In genomic region chr20:48354320-48355263, GRCh38 we compare ENCODE assay signal across 19 cellular contexts.
DNase-seq lines count a peak whose midpoint lies in the region; FAIRE-seq and TF ChIP-seq lines count a peak whose summit lies in the region.
"Had no signal": no experiment of that assay in that cellular context is flagged by ENCODE, and none has a peak within 500 bp of the region (broad histone marks: within the 10 kb centered on the region; RNA-seq: fewer than 3 reads in every experiment).

No MANE protein-coding gene starts in this region.

- DNase-seq in NCI-H748 (lab: John Stamatoyannopoulos, UW; ENCODE audit: unreplicated experiment) (peak; percentile 15), NCI-H748 treated with DMSO at 0.1 percent for 48 hours (lab: John Stamatoyannopoulos, UW) (no peak), HTR-8/SVneo (ENCODE audit: insufficient read length, low spot score) (no peak), left kidney (ENCODE audit: low read depth, low spot score) (peak; percentile 81), progenitor cell of endocrine pancreas (ENCODE audit: low spot score, unreplicated experiment) (no peak), activated gamma-delta T cell (lab: John Stamatoyannopoulos, UW) (no peak), T1000 (lab: John Stamatoyannopoulos, UW) (no peak)
- no peak for DNase-seq in activated effector memory CD4-positive, alpha-beta T cell treated with Interleukin-2 at 50 U/mL for 16 hours
- DNase-seq: Caco-2; CD4-positive, CD25-positive, alpha-beta regulatory T cell; CD8-positive, alpha-beta T cell; DMS153; DND-41; GOT3 had no signal

- no peaks in the 10 kb centered on the region for H3K9me3 Mint-ChIP-seq in progenitor cell of endocrine pancreas (ENCODE audit: low read depth)
- H3K9me3 Mint-ChIP-seq: CD8-positive, alpha-beta T cell had no signal

- no peak for TF ChIP-seq CTCF in progenitor cell of endocrine pancreas (IDR thresholded peaks at IDR 0.05; ENCODE audit: unreplicated experiment)

- no peaks in the 10 kb centered on the region for H3K27me3 Mint-ChIP-seq in progenitor cell of endocrine pancreas
- H3K27me3 Mint-ChIP-seq: B cell had no signal

- H3K27ac Mint-ChIP-seq in progenitor cell of endocrine pancreas, result peak overlapping the region; percentile 1
- H3K27ac Mint-ChIP-seq: CD4-positive, CD25-positive, alpha-beta regulatory T cell; CD8-positive, alpha-beta T cell had no signal

- peak; percentile 20 for FAIRE-seq in HTR-8/SVneo (lab: Jason Lieb, UNC)
- FAIRE-seq: A204.1, G401.6, GM12892, H54 had no signal

- H3K4me3 Mint-ChIP-seq in progenitor cell of endocrine pancreas (ENCODE audit: low read depth), result no peak overlapping the region
- H3K4me3 Mint-ChIP-seq: B cell; CD4-positive, CD25-positive, alpha-beta regulatory T cell; CD8-positive, alpha-beta T cell had no signal

- H3K36me3 Mint-ChIP-seq in progenitor cell of endocrine pancreas (ENCODE audit: insufficient read depth), result no peaks in the 10 kb centered on the region
- H3K36me3 Mint-ChIP-seq: CD4-positive, CD25-positive, alpha-beta regulatory T cell; CD8-positive, alpha-beta T cell had no signal

- H3K4me1 Mint-ChIP-seq in progenitor cell of endocrine pancreas (ENCODE audit: low read depth), result no peaks in the 10 kb centered on the region
- H3K4me1 Mint-ChIP-seq: CD4-positive, CD25-positive, alpha-beta regulatory T cell had no signal

Comparison
In these comparisons a context has a peak if more than half of its experiments do, and no peak if none do; other contexts are left out.
1. DNase-seq: peak in NCI-H748 (single experiment) and left kidney (single experiment); none in NCI-H748 treated with DMSO at 0.1 percent for 48 hours (single experiment), HTR-8/SVneo (single experiment), progenitor cell of endocrine pancreas (single experiment), activated effector memory CD4-positive, alpha-beta T cell treated with Interleukin-2 at 50 U/mL for 16 hours (single experiment), activated gamma-delta T cell (single experiment) and T1000 (single experiment).